Comparison of ENCODE assay signal across 2 cellular contexts in the genomic region with DNA sequence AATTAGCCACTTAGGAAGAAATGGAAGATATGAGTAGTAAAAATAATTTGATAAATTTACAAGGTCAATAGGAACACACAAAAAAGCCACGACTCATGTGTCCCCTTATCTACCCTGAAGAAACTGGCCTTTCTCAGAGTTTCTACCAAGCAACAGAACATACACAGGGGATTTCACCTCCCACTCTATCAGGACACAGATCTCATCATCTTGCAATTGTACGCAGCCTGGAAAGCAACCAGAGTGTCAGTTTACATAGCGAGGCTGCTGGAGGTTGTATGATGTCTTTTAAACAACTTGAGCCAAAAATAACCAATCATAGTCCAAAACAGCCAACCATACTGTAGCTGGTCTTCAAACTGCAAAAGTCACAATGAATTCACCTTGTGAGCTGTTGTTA.
TF ChIP-seq lines count a peak whose summit lies in the region.

No MANE protein-coding gene starts in this region.

TF ChIP-seq in IMR-90, 13 proteins besides CTCF, POLR2A, EP300 and RAD21 (continued from another document):
- TF ChIP-seq, protein P1, sequence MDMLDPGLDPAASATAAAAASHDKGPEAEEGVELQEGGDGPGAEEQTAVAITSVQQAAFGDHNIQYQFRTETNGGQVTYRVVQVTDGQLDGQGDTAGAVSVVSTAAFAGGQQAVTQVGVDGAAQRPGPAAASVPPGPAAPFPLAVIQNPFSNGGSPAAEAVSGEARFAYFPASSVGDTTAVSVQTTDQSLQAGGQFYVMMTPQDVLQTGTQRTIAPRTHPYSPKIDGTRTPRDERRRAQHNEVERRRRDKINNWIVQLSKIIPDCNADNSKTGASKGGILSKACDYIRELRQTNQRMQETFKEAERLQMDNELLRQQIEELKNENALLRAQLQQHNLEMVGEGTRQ (IDR thresholded peaks at IDR 0.05; ENCODE audit: low read depth, low read length) = no peak
- TF ChIP-seq CEBPB (IDR thresholded peaks at IDR 0.05; ENCODE audit: low read depth, low read length) = no peak
TF ChIP-seq in IMR-90: peak in this region for 0.

TF ChIP-seq in SK-N-SH treated with all-trans-retinoic acid at 6 μM for 48 hours, 23 proteins besides CTCF, POLR2A, EP300 and RAD21 (continued from another document):
- TF ChIP-seq, protein P2, sequence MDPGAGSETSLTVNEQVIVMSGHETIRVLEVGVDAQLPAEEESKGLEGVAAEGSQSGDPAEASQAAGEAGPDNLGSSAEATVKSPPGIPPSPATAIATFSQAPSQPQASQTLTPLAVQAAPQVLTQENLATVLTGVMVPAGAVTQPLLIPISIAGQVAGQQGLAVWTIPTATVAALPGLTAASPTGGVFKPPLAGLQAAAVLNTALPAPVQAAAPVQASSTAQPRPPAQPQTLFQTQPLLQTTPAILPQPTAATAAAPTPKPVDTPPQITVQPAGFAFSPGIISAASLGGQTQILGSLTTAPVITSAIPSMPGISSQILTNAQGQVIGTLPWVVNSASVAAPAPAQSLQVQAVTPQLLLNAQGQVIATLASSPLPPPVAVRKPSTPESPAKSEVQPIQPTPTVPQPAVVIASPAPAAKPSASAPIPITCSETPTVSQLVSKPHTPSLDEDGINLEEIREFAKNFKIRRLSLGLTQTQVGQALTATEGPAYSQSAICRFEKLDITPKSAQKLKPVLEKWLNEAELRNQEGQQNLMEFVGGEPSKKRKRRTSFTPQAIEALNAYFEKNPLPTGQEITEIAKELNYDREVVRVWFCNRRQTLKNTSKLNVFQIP (CRISPR knock-in tag; IDR thresholded peaks at IDR 0.05; ENCODE audit: borderline replicate concordance, low read depth) = no peak
- TF ChIP-seq OSR1 (CRISPR knock-in tag; IDR thresholded peaks at IDR 0.05) = no peak
- no peak for TF ChIP-seq ZNF8 (CRISPR knock-in tag; IDR thresholded peaks at IDR 0.05)
- TF ChIP-seq GLIS3 (CRISPR knock-in tag; IDR thresholded peaks at IDR 0.05) = no peak
- no peak for TF ChIP-seq ZNF70 (CRISPR knock-in tag; IDR thresholded peaks at IDR 0.05)
- TF ChIP-seq CSDC2 (CRISPR knock-in tag; IDR thresholded peaks at IDR 0.05) = no peak
- no peak for TF ChIP-seq ESRRG (CRISPR knock-in tag; IDR thresholded peaks at IDR 0.05)
- no peak for TF ChIP-seq TCF4 (CRISPR knock-in tag; IDR thresholded peaks at IDR 0.05; ENCODE audit: borderline replicate concordance)
- no peak for TF ChIP-seq ARNTL (CRISPR knock-in tag; IDR thresholded peaks at IDR 0.05; ENCODE audit: borderline replicate concordance, low read depth)
- TF ChIP-seq, protein P3, sequence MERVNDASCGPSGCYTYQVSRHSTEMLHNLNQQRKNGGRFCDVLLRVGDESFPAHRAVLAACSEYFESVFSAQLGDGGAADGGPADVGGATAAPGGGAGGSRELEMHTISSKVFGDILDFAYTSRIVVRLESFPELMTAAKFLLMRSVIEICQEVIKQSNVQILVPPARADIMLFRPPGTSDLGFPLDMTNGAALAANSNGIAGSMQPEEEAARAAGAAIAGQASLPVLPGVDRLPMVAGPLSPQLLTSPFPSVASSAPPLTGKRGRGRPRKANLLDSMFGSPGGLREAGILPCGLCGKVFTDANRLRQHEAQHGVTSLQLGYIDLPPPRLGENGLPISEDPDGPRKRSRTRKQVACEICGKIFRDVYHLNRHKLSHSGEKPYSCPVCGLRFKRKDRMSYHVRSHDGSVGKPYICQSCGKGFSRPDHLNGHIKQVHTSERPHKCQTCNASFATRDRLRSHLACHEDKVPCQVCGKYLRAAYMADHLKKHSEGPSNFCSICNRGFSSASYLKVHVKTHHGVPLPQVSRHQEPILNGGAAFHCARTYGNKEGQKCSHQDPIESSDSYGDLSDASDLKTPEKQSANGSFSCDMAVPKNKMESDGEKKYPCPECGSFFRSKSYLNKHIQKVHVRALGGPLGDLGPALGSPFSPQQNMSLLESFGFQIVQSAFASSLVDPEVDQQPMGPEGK (CRISPR knock-in tag; IDR thresholded peaks at IDR 0.05; ENCODE audit: borderline replicate concordance) = no peak
- no peak for TF ChIP-seq ZFP30 (CRISPR knock-in tag; IDR thresholded peaks at IDR 0.05)
